In genomic region chr3:157408499-157409149, GRCh38 we compare ENCODE assay signal across 17 cellular contexts. TPM values are rescaled to one million over a fixed set of nuclear protein-coding genes. Genes with fewer than 3 reads are reported as not detected.
"Had no signal": no experiment of that assay in that cellular context is flagged by ENCODE, and none has a peak within 500 bp of the region (broad histone marks: within the 10 kb centered on the region; RNA-seq: fewer than 3 reads in every experiment).

No MANE protein-coding gene starts in this region.

- H3K4me2 ChIP-seq: smooth muscle cell had no signal

- H3K36me3 ChIP-seq: brain microvascular endothelial cell, colonic mucosa, heart right ventricle, stomach had no signal

- DNase-seq: activated CD4-positive, alpha-beta T cell treated with anti-CD3 and anti-CD28 coated beads for 48 hours; activated CD4-positive, CD25-positive, alpha-beta regulatory T cell; activated CD8-positive, alpha-beta T cell treated with anti-CD3 and anti-CD28 coated beads for 36 hours; activated naive CD4-positive, alpha-beta T cell treated with anti-CD3 and anti-CD28 coated beads for 36 hours; activated T-cell treated with anti-CD3 and anti-CD28 coated beads, Interleukin-2, amount 50 U/mL, for 1 hour; aorta; brain microvascular endothelial cell; colonic mucosa; endodermal cell; heart right ventricle; stimulated activated CD4-positive, alpha-beta T cell treated with anti-CD3 and anti-CD28 coated beads, Interleukin-4, amount 100 ng/mL, for 1 hour; stomach had no signal

- H3K27ac ChIP-seq: brain microvascular endothelial cell, colonic mucosa, heart right ventricle, stomach had no signal

- H3K27me3 ChIP-seq: brain microvascular endothelial cell, colonic mucosa, heart right ventricle, stomach had no signal

- H3K9me3 ChIP-seq: colonic mucosa, heart right ventricle, stomach had no signal

- ATAC-seq: activated CD8-positive, alpha-beta T cell treated with anti-CD3 and anti-CD28 coated beads for 36 hours; heart right ventricle; natural killer cell treated with Interleukin-12 subunit alpha and Interleukin-12 subunit beta and Interleukin-15 and Interleukin-18, amount 100 ng/mL, for 72 hours; sciatic nerve had no signal

- H3K4me3 ChIP-seq: colonic mucosa, heart right ventricle, smooth muscle cell, stomach had no signal

- H3K4me1 ChIP-seq: colonic mucosa, heart right ventricle, stomach had no signal

RNA-seq across cellular contexts. Expression of gene PTX3, which starts 28.0 kb away (rescaled TPM):
- total RNA-seq: activated naive CD4-positive, alpha-beta T cell treated with anti-CD3 and anti-CD28 coated beads for 36 hours; activated T-helper 2 cell treated with anti-CD3 and anti-CD28 coated beads, Interferon-gamma antibody, Interleukin-2, Interleukin-4, amounts not matched to agents 10 μg/mL and 5 μg/mL and 100 μg/mL, durations not matched to agents 14 hours and 24 hours and 36 hours; natural killer cell treated with Interleukin-12 subunit alpha and Interleukin-12 subunit beta and Interleukin-15 and Interleukin-18, amount 100 ng/mL, for 72 hours; T-helper 2 cell treated with Interferon-gamma antibody and Interleukin-4, amounts not matched to agents 100 ng/mL and 5 ng/mL, for 36 hours had no signal
